In the genomic region with DNA sequence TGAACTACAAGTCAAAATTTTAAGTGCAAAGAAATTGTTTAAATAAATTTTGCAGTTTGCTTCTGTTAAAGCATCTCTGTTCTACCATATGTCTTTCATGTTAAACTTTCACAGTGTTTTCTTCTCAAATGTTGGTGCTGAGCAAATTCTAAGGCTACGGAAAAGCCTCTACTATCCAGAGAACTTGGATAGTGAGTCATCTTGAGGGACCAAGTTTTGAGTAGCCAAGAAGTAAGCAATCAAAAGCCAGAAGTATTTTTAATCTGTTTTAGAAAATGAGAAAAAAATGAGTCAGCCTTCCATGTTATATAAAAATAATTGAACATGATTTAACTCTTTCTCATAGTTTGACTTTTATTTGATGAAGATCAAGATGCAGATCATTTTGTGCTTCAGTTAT, we compare ENCODE assay signal across 23 cellular contexts. TPM values are rescaled to one million over a fixed set of nuclear protein-coding genes. Genes with fewer than 3 reads are reported as not detected.
DNase-seq lines count a peak whose midpoint lies in the region; ATAC-seq and TF ChIP-seq lines count a peak whose summit lies in the region.
"Had no signal": no experiment of that assay in that cellular context is flagged by ENCODE, and none has a peak within 500 bp of the region (broad histone marks: within the 10 kb centered on the region; RNA-seq: fewer than 3 reads in every experiment).

No MANE protein-coding gene starts in this region.

- no peak for TF ChIP-seq EP300 in SK-N-SH (IDR thresholded peaks at IDR 0.05; ENCODE audit: borderline replicate concordance in 1 of 2, low read depth in 1 of 2, low read length in 1 of 2)

- 17% methylated on average over 1 of the region's 1 CpG for WGBS in SK-N-SH (ENCODE audit: low lambda C conversion rate)

- no peak overlapping the region for H3K4me3 ChIP-seq in SK-N-SH (ENCODE audit: low read depth in 2 of 2, low read length in 1 of 2)
- H3K4me3 ChIP-seq in osteoblast (ENCODE audit: insufficient read depth, low read length) = no peak overlapping the region
- H3K4me3 ChIP-seq: right lobe of liver, tibial artery had no signal

- DNase-seq in GM03348 (ENCODE audit: low spot score) = peak; percentile 50
- DNase-seq in SK-N-SH = no peak
- peak; percentile 79 for DNase-seq in fibroblast of peridontal ligament (ENCODE audit: extremely low read depth)
- peak; percentile 57 for DNase-seq in osteoblast (ENCODE audit: insufficient read length, low spot score, missing footprints)
- DNase-seq in NCI-H510A treated with DMSO at 0.1 percent for 48 hours (lab: John Stamatoyannopoulos, UW) = no peak
- no peak for DNase-seq in NCI-H2107 (lab: John Stamatoyannopoulos, UW)
- DNase-seq in HK-2 (ENCODE audit: unreplicated experiment) = no peak
- DNase-seq: activated CD4-positive, alpha-beta memory T cell treated with anti-CD3 and anti-CD28 coated beads for 36 hours; CD8-positive, alpha-beta memory T cell; DMS153; foreskin melanocyte; GDM1; hippocampal formation; left ventricle myocardium superior; NCI-H1092; NCI-H1930; NCI-H226; NCI-H774; posterior cingulate gyrus; right lobe of liver; T-helper 9 cell; tibial artery had no signal

- TF ChIP-seq RAD21 in SK-N-SH (IDR thresholded peaks at IDR 0.05; ENCODE audit: low read length) = no peak

- H3K79me2 ChIP-seq in SK-N-SH (ENCODE audit: insufficient read depth) (peaks cover 28% of the 10 kb centered on the region), osteoblast (ENCODE audit: insufficient read depth, low read length) (peaks cover 7% of the 10 kb centered on the region)

- H3K9me3 ChIP-seq in SK-N-SH = no peaks in the 10 kb centered on the region
- H3K9me3 ChIP-seq in osteoblast (ENCODE audit: low read depth, low read length) = no peaks in the 10 kb centered on the region
- H3K9me3 ChIP-seq: right lobe of liver, tibial artery had no signal

- no peaks in the 10 kb centered on the region for H3K9me2 ChIP-seq in SK-N-SH

- H3F3A ChIP-seq in SK-N-SH (replicated peaks; ENCODE audit: insufficient read depth) = peaks cover 11% of the 10 kb centered on the region

- H3K27me3 ChIP-seq in SK-N-SH (ENCODE audit: insufficient read depth) (no peaks in the 10 kb centered on the region), osteoblast (ENCODE audit: insufficient read depth, low read length) (no peaks in the 10 kb centered on the region)
- H3K27me3 ChIP-seq: right lobe of liver, tibial artery had no signal

- no peak for TF ChIP-seq CTCF in SK-N-SH (IDR thresholded peaks at IDR 0.05)
- TF ChIP-seq CTCF in osteoblast (IDR thresholded peaks at IDR 0.05; ENCODE audit: extremely low read depth, low read depth, low read length) = no peak

- no peak for ATAC-seq in HG03039 (IDR thresholded peaks at IDR 0.05; ENCODE audit: unreplicated experiment)
- ATAC-seq: left ventricle myocardium superior, right lobe of liver had no signal

- H3K4me1 ChIP-seq in SK-N-SH (ENCODE audit: control insufficient read depth in 1 of 2, insufficient read depth in 2 of 2, low read depth in 1 of 2, low read length in 1 of 2) = peaks cover 0 to 5% of the 10 kb centered on the region in 2 experiments; a peak in 2 of 4 replicates
- H3K4me1 ChIP-seq in osteoblast (ENCODE audit: insufficient read depth, low read length) = peaks cover 3% of the 10 kb centered on the region
- H3K4me1 ChIP-seq: right lobe of liver had no signal

- H4K20me1 ChIP-seq in SK-N-SH (ENCODE audit: insufficient read depth) (0 out of 2 replicates have a peak, but pooled peaks cover 4% of the 10 kb centered on the region), osteoblast (ENCODE audit: insufficient read depth, low read length) (peaks cover 2% of the 10 kb centered on the region)

- CTCF ChIA-PET in SK-N-SH (lab: Yijun Ruan, JAX) = no interaction called here

- H2AFZ ChIP-seq in SK-N-SH (ENCODE audit: low read depth) (no peak overlapping the region), osteoblast (ENCODE audit: low read length) (no peak overlapping the region)

- H3K36me3 ChIP-seq in SK-N-SH (replicated peaks in 1 of 2; ENCODE audit: control insufficient read depth in 1 of 2, insufficient read depth in 2 of 2, low read length in 1 of 2) (peaks cover 26 to 29% of the 10 kb centered on the region in 2 experiments), osteoblast (ENCODE audit: insufficient read depth, low read length) (no peaks in the 10 kb centered on the region)

- H3K27ac ChIP-seq in SK-N-SH (ENCODE audit: low read depth in 2 of 2, low read length in 1 of 2) (peak overlapping the region in 1 of 2 experiments; percentile 58; a peak in 2 of 4 replicates), osteoblast (ENCODE audit: low read depth, low read length) (no peak overlapping the region)
- H3K27ac ChIP-seq: right lobe of liver, tibial artery had no signal

- no peak overlapping the region for H3K9ac ChIP-seq in SK-N-SH

- no peak overlapping the region for H3K4me2 ChIP-seq in SK-N-SH
- no peak overlapping the region for H3K4me2 ChIP-seq in osteoblast (ENCODE audit: insufficient read depth, low read length)

- POLR2A ChIA-PET in SK-N-SH (lab: Yijun Ruan, JAX) = no interaction called here

TF ChIP-seq in SK-N-SH, 30 proteins besides CTCF, POLR2A, EP300 and RAD21:
- TF ChIP-seq JUND (IDR thresholded peaks at IDR 0.05) (0 out of 2 replicates have a peak, but pooled peaks have one; percentile 16), PBX3 (IDR thresholded peaks at IDR 0.05) (peak; percentile 12; the same call in 1 of the 2 replicates), TAF1 (IDR thresholded peaks at IDR 0.05; ENCODE audit: borderline replicate concordance, low read depth, low read length) (no peak), FOXJ3 (CRISPR knock-in tag; IDR thresholded peaks at IDR 0.05) (no peak), CHD2 (IDR thresholded peaks at IDR 0.05; ENCODE audit: low read length, partially characterized antibody) (no peak), RCOR1 (IDR thresholded peaks at IDR 0.05; ENCODE audit: low read length) (no peak), FOSL2 (IDR thresholded peaks at IDR 0.05; ENCODE audit: borderline replicate concordance, low read depth) (peak; percentile 54; the same call in 1 of the 2 replicates)
- TF ChIP-seq, protein P1, sequence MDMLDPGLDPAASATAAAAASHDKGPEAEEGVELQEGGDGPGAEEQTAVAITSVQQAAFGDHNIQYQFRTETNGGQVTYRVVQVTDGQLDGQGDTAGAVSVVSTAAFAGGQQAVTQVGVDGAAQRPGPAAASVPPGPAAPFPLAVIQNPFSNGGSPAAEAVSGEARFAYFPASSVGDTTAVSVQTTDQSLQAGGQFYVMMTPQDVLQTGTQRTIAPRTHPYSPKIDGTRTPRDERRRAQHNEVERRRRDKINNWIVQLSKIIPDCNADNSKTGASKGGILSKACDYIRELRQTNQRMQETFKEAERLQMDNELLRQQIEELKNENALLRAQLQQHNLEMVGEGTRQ (IDR thresholded peaks at IDR 0.05; ENCODE audit: borderline replicate concordance, low read depth, low read length) = no peak
- TF ChIP-seq, protein P2, sequence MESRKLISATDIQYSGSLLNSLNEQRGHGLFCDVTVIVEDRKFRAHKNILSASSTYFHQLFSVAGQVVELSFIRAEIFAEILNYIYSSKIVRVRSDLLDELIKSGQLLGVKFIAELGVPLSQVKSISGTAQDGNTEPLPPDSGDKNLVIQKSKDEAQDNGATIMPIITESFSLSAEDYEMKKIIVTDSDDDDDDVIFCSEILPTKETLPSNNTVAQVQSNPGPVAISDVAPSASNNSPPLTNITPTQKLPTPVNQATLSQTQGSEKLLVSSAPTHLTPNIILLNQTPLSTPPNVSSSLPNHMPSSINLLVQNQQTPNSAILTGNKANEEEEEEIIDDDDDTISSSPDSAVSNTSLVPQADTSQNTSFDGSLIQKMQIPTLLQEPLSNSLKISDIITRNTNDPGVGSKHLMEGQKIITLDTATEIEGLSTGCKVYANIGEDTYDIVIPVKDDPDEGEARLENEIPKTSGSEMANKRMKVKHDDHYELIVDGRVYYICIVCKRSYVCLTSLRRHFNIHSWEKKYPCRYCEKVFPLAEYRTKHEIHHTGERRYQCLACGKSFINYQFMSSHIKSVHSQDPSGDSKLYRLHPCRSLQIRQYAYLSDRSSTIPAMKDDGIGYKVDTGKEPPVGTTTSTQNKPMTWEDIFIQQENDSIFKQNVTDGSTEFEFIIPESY (IDR thresholded peaks at IDR 0.05; ENCODE audit: borderline replicate concordance, low read depth) = no peak
TF ChIP-seq in SK-N-SH: peak in this region for 3.

RNA-seq across cellular contexts. Expression of gene BRMS1L, which starts 3.3 kb away (rescaled TPM):
- polyA plus RNA-seq in SK-N-SH (2012; rRNA removed) = 7.1 and 9.1 TPM in 2 replicates
- polyA plus RNA-seq in SK-N-SH (2012; cell fraction: cytosol; rRNA removed) = 9.7 and 11.0 TPM in 2 replicates
- polyA plus RNA-seq in SK-N-SH (2012; cell fraction: nucleus; rRNA removed) = 3.0 and 9.3 TPM in 2 replicates
- total RNA-seq in osteoblast = 3.6 and 5.0 TPM in 2 replicates

RNA-seq across cellular contexts. Expression of gene RALGAPA1, which starts 20.4 kb away (rescaled TPM):
- 3.6 and 4.4 TPM in 2 replicates for polyA plus RNA-seq in SK-N-SH (2012; rRNA removed)
- 3.9 and 4.1 TPM in 2 replicates for polyA plus RNA-seq in SK-N-SH (2012; cell fraction: cytosol; rRNA removed)
- 8.0 and 15.5 TPM in 2 replicates for polyA plus RNA-seq in SK-N-SH (2012; cell fraction: nucleus; rRNA removed)
- total RNA-seq in osteoblast = 39.1 and 45.7 TPM in 2 replicates

Comparison
In these comparisons a context has a peak if more than half of its experiments do, and no peak if none do; other contexts are left out.
1. DNase-seq: peak in GM03348 (single experiment), fibroblast of peridontal ligament (single experiment) and osteoblast (single experiment); none in SK-N-SH (single experiment), NCI-H510A treated with DMSO at 0.1 percent for 48 hours (single experiment), NCI-H2107 (single experiment) and HK-2 (single experiment).